Comparison of ENCODE assay signal across 1 cellular context in the genomic region with DNA sequence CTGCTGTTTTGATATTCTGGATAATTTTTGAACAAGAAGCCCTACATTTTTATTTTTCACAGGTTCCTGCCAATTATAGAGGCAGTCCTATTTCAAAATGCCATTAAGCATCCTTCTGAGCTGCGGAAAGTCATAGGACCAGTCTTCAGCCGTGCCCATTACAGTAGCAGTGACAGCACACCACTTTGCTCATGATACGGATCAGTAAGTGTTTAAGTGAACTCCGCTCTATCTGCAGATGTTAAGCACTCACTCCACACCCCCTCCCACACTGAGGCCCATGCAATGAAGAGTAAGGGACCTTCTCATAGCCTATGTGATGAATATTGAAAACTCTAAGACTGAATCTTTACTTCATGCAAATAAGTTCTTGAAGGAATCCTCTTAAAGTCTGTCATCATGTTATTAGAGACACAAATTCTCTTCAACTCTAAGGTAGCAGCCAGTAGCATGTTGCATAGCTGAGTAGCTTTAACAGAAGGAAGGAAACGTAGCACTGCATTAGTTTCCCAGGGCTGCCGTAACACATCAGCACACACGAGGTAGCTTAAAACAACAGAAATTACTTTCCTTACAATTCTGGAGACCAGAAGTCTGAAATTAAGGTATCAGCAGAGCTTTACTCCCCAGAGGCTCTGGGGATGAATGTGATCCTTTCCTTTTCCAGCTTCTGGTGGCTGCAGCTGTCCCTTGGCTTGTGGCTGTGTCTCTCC.
TF ChIP-seq lines count a peak whose summit lies in the region.

No MANE protein-coding gene starts in this region.

TF ChIP-seq in H1, 55 proteins besides CTCF, POLR2A, EP300 and RAD21:
- no peak for TF ChIP-seq TEAD4 (IDR thresholded peaks at IDR 0.05; ENCODE audit: low read depth, low read length)
- TF ChIP-seq YY1 (IDR thresholded peaks at IDR 0.05; ENCODE audit: low read depth, low read length) = no peak
- TF ChIP-seq POU5F1 (IDR thresholded peaks at IDR 0.05; ENCODE audit: low read depth, low read length) = no peak
- no peak for TF ChIP-seq SAP30 (IDR thresholded peaks at IDR 0.05; ENCODE audit: insufficient read depth, insufficient replicate concordance, low read length)
- no peak for TF ChIP-seq MAFK (IDR thresholded peaks at IDR 0.05; ENCODE audit: low read depth, low read length)
- no peak for TF ChIP-seq GABPA (IDR thresholded peaks at IDR 0.05; ENCODE audit: borderline replicate concordance, insufficient read depth, low read length)
- TF ChIP-seq TCF12 (IDR thresholded peaks at IDR 0.05; ENCODE audit: low read depth, low read length) = no peak
- no peak for TF ChIP-seq ZNF274 (IDR thresholded peaks at IDR 0.05; ENCODE audit: borderline replicate concordance, extremely low read depth, low read length)
- TF ChIP-seq CBX5 (IDR thresholded peaks at IDR 0.05; ENCODE audit: low read depth, low read length) = no peak
- TF ChIP-seq RNF2 (IDR thresholded peaks at IDR 0.05; ENCODE audit: borderline replicate concordance, low read depth, low read length, missing control alignments, poor library complexity, severe bottlenecking) = no peak
- TF ChIP-seq HDAC6 (IDR thresholded peaks at IDR 0.05; ENCODE audit: low read depth, low read length) = no peak
- TF ChIP-seq EGR1 (IDR thresholded peaks at IDR 0.05; ENCODE audit: borderline replicate concordance, low read depth, low read length) = no peak
- no peak for TF ChIP-seq JUN (IDR thresholded peaks at IDR 0.05; ENCODE audit: low read depth, low read length)
- TF ChIP-seq, protein P1, sequence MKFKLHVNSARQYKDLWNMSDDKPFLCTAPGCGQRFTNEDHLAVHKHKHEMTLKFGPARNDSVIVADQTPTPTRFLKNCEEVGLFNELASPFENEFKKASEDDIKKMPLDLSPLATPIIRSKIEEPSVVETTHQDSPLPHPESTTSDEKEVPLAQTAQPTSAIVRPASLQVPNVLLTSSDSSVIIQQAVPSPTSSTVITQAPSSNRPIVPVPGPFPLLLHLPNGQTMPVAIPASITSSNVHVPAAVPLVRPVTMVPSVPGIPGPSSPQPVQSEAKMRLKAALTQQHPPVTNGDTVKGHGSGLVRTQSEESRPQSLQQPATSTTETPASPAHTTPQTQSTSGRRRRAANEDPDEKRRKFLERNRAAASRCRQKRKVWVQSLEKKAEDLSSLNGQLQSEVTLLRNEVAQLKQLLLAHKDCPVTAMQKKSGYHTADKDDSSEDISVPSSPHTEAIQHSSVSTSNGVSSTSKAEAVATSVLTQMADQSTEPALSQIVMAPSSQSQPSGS (IDR thresholded peaks at IDR 0.05; ENCODE audit: low read length) = no peak
- no peak for TF ChIP-seq BCL11A (IDR thresholded peaks at IDR 0.05; ENCODE audit: low read depth in 2 of 2, low read length in 2 of 2)
- no peak for TF ChIP-seq ASH2L (IDR thresholded peaks at IDR 0.05; ENCODE audit: low read length)
- TF ChIP-seq GTF2F1 (IDR thresholded peaks at IDR 0.05; ENCODE audit: borderline replicate concordance, low read depth, low read length) = no peak
